8 cellular contexts compared by ENCODE assay signal in the genomic region with DNA sequence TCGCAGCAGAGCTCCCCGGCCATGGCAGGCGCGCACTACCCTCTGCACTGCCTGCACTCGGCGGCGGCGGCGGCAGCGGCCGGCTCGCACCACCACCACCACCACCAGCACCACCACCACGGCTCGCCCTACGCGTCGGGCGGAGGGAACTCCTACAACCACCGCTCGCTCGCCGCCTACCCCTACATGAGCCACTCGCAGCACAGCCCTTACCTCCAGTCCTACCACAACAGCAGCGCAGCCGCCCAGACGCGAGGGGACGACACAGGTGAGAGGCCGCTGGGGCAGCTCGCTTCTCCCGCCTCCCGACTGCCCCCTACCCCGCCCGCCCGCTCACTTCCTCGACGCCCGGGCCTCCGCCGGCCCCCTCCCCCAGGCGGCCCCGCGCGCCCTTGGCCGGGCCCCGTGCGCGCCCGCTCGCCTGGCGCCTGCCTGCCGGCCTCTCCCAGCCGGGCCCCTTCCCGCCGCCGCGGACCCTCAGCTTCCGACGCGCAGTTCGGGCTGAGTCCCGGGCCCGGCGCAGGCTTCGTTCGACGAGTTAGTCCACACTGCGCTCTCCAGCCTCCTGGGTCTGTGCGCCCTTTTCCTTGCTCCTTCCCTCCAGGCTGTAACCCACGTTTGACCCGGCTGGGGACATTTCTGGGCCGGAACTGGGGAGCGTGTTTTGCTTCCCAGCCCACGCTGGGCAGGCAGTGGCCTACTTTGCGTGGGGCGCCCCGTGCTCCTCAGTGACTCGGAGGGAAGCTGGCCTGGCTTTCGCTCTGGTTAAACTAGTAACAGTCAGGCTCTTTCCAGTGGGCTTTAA. TPM values are rescaled to one million over a fixed set of nuclear protein-coding genes. Genes with fewer than 3 reads are reported as not detected.
DNase-seq lines count a peak whose midpoint lies in the region; TF ChIP-seq lines count a peak whose summit lies in the region.

No MANE protein-coding gene starts in this region.

- H3K36me3 ChIP-seq in BE2C (peaks cover 14% of the 10 kb centered on the region), parathyroid adenoma (ENCODE audit: control insufficient read depth, insufficient read depth, low read length) (no peaks in the 10 kb centered on the region)

- H2AFZ ChIP-seq in parathyroid adenoma, result peak overlapping the region; percentile 51

- H3K27me3 ChIP-seq in BE2C, result no peaks in the 10 kb centered on the region
- H3K27me3 ChIP-seq in parathyroid adenoma (ENCODE audit: control insufficient read depth, insufficient read depth, low read length), result peaks cover 34% of the 10 kb centered on the region

- TF ChIP-seq CTCF in BE2C (IDR thresholded peaks at IDR 0.05; ENCODE audit: low read depth, low read length) (no peak), GM20000 (IDR thresholded peaks at IDR 0.05; ENCODE audit: extremely low read depth, missing control alignments) (no peak), fibroblast of the aortic adventitia (IDR thresholded peaks at IDR 0.05; ENCODE audit: insufficient read depth, low read length) (no peak), parathyroid adenoma (IDR thresholded peaks at IDR 0.05) (no peak)

- H3K9me3 ChIP-seq in BE2C (no peaks in the 10 kb centered on the region), parathyroid adenoma (ENCODE audit: control insufficient read depth, low read length) (no peaks in the 10 kb centered on the region)

- no peak overlapping the region for H3K27ac ChIP-seq in parathyroid adenoma

- H3K9ac ChIP-seq in parathyroid adenoma, result no peak overlapping the region

- no peaks in the 10 kb centered on the region for H3K4me1 ChIP-seq in BE2C
- H3K4me1 ChIP-seq in parathyroid adenoma, result no peaks in the 10 kb centered on the region

- peak overlapping the region; percentile 80 for H3K4me3 ChIP-seq in BE2C (ENCODE audit: low read depth, low read length)
- peak overlapping the region; percentile 44 for H3K4me3 ChIP-seq in fibroblast of the aortic adventitia (ENCODE audit: low read depth, low read length)
- H3K4me3 ChIP-seq in parathyroid adenoma (ENCODE audit: low read depth, low read length), result peak overlapping the region; percentile 12

- no peaks in the 10 kb centered on the region for H3K79me2 ChIP-seq in parathyroid adenoma

- H3K4me2 ChIP-seq in parathyroid adenoma (ENCODE audit: low read length), result peak overlapping the region; percentile 56

- DNase-seq in BE2C (peak; percentile 85), GM20000 (ENCODE audit: low spot score) (peak; percentile 75), LoVo (ENCODE audit: low spot score) (peak; percentile 46), fibroblast of the aortic adventitia (ENCODE audit: low read depth) (no peak), A172 (ENCODE audit: low spot score) (no peak), iPS-NIHi7 (ENCODE audit: extremely low spot score) (no peak)
- peak; percentile 37 to 46 for DNase-seq in activated CD4-positive, alpha-beta T cell treated with anti-CD3 and anti-CD28 coated beads, Interleukin-2, amount 50 U/mL, for 48 hours

RNA-seq across cellular contexts. Expression of a gene that starts 1.0 kb away (rescaled TPM):
- polyA plus RNA-seq in BE2C (2012; ENCODE audit: insufficient read depth, insufficient read length, low read depth), result 20.5 TPM
- not detected in 2 replicates for total RNA-seq in fibroblast of the aortic adventitia (ENCODE audit: low replicate concordance)
- not detected in 2 replicates for total RNA-seq in A172 (2014; rRNA removed; shearing (Covaris generic))

RNA-seq across cellular contexts. Expression of a gene that starts 18.3 kb away (rescaled TPM):
- 6.2 TPM for polyA plus RNA-seq in BE2C (2012; ENCODE audit: insufficient read depth, insufficient read length, low read depth)
- total RNA-seq in fibroblast of the aortic adventitia (ENCODE audit: low replicate concordance), result not detected in 2 replicates
- total RNA-seq in A172 (2014; rRNA removed; shearing (Covaris generic)), result not detected in 2 replicates

Comparison
In these comparisons a context has a peak if more than half of its experiments do, and no peak if none do; other contexts are left out.
1. DNase-seq: peak in BE2C (single experiment), GM20000 (single experiment), LoVo (single experiment) and activated CD4-positive, alpha-beta T cell treated with anti-CD3 and anti-CD28 coated beads, Interleukin-2, amount 50 U/mL, for 48 hours (2 of 2); none in fibroblast of the aortic adventitia (single experiment), A172 (single experiment) and iPS-NIHi7 (single experiment).
2. H3K4me3 ChIP-seq: peak in every context shown above with its lines; median percentile 80 in BE2C; 44 in fibroblast of the aortic adventitia; 12 in parathyroid adenoma.